Comparison of ENCODE assay signal across 12 cellular contexts in the genomic region with DNA sequence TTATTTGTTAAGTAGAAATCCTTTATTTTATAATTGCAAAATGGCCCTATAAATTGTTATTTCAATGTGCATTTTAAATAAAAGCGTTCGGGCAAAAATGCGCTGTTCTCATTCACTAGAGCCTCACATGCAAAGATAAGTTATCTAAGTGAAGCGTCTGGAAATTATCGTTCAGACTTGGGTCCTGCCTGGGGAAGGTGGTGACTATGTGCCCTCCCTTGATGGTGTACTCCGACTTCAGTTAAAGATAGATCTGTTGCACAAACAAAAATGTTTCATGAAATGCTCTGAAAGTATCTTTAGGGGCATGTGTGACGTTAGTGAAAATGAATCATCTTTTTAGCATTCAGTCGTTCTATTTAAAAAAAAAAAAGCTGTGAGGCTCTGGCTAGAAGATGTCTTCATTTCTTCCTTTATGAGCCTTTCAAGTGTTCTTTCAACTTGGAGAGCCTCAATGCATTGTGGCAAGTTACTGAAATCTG.
DNase-seq lines count a peak whose midpoint lies in the region; ATAC-seq and TF ChIP-seq lines count a peak whose summit lies in the region.
"Had no signal": no experiment of that assay in that cellular context is flagged by ENCODE, and none has a peak within 500 bp of the region (broad histone marks: within the 10 kb centered on the region; RNA-seq: fewer than 3 reads in every experiment).

No MANE protein-coding gene starts in this region.

- no peaks in the 10 kb centered on the region for H3K27me3 Mint-ChIP-seq in activated CD4-positive, alpha-beta T cell treated with anti-CD3 and anti-CD28 coated beads, Interleukin-2, amount 10 ng/mL, durations not matched to agents 24 days and 14 days
- H3K27me3 Mint-ChIP-seq in T-helper 17 cell, result no peaks in the 10 kb centered on the region
- no peaks in the 10 kb centered on the region for H3K27me3 Mint-ChIP-seq in stimulated activated naive B cell treated with anti-CD40 and anti-IgM and Interleukin-4, amounts not matched to agents 10 μg/mL and 1 μg/mL and 100 μg/mL, for 72 hours
- H3K27me3 Mint-ChIP-seq: activated naive CD4-positive, alpha-beta T cell treated with anti-CD3 and anti-CD28 coated beads, Interleukin-2, amount 10 ng/mL, durations not matched to agents 7 days and 5 days had no signal

- intact Hi-C loops in activated CD4-positive, alpha-beta T cell treated with anti-CD3 and anti-CD28 coated beads, Interleukin-2, amount 10 ng/mL, durations not matched to agents 24 days and 14 days (cut with micrococcal nuclease), result no loop called here

- no peak overlapping the region for H3K4me3 ChIP-seq in fibroblast of villous mesenchyme (ENCODE audit: low read depth, low read length)

- H3K4me3 Mint-ChIP-seq in activated CD4-positive, alpha-beta T cell treated with anti-CD3 and anti-CD28 coated beads, Interleukin-2, amount 10 ng/mL, durations not matched to agents 24 days and 14 days, result no peak overlapping the region
- no peak overlapping the region for H3K4me3 Mint-ChIP-seq in T-helper 17 cell
- no peak overlapping the region for H3K4me3 Mint-ChIP-seq in stimulated activated naive B cell treated with anti-CD40 and anti-IgM and Interleukin-4, amounts not matched to agents 10 μg/mL and 1 μg/mL and 100 μg/mL, for 72 hours
- H3K4me3 Mint-ChIP-seq: activated naive CD4-positive, alpha-beta T cell treated with anti-CD3 and anti-CD28 coated beads, Interleukin-2, amount 10 ng/mL, durations not matched to agents 7 days and 5 days had no signal

- DNase-seq in activated CD4-positive, alpha-beta T cell treated with anti-CD3 and anti-CD28 coated beads, Interleukin-2, amount 10 ng/mL, durations not matched to agents 24 days and 14 days, result no peak
- no peak for DNase-seq in activated CD4-positive, alpha-beta T cell treated with anti-CD3 and anti-CD28 coated beads, Interleukin-2, amount 50 U/mL, for 1 hour
- DNase-seq in T-helper 17 cell (no peak), fibroblast of villous mesenchyme (ENCODE audit: low read depth) (peak; percentile 95), GM13977 (ENCODE audit: low spot score) (no peak)
- DNase-seq in stimulated activated naive B cell treated with anti-CD40 and anti-IgM and Interleukin-4, amounts not matched to agents 10 μg/mL and 1 μg/mL and 100 μg/mL, for 72 hours, result no peak
- DNase-seq: activated naive CD4-positive, alpha-beta T cell treated with anti-CD3 and anti-CD28 coated beads, Interleukin-2, amount 10 ng/mL, durations not matched to agents 7 days and 5 days; GOT3; NCI-H2081 treated with DMSO at 0.1 percent for 48 hours; SW 1271 had no signal

- H3K4me1 Mint-ChIP-seq in activated CD4-positive, alpha-beta T cell treated with anti-CD3 and anti-CD28 coated beads, Interleukin-2, amount 10 ng/mL, durations not matched to agents 24 days and 14 days, result peaks cover 66% of the 10 kb centered on the region
- H3K4me1 Mint-ChIP-seq in T-helper 17 cell, result peaks cover 58% of the 10 kb centered on the region
- H3K4me1 Mint-ChIP-seq in stimulated activated naive B cell treated with anti-CD40 and anti-IgM and Interleukin-4, amounts not matched to agents 10 μg/mL and 1 μg/mL and 100 μg/mL, for 72 hours, result peaks cover 38 to 82% of the 10 kb centered on the region in 2 donors

- no peaks in the 10 kb centered on the region for H3K9me3 ChIP-seq in T-helper 17 cell (ENCODE audit: control insufficient read depth, low read length, poor library complexity, severe bottlenecking)

- peak overlapping the region; percentile 60 for H3K27ac Mint-ChIP-seq in activated CD4-positive, alpha-beta T cell treated with anti-CD3 and anti-CD28 coated beads, Interleukin-2, amount 10 ng/mL, durations not matched to agents 24 days and 14 days
- H3K27ac Mint-ChIP-seq in T-helper 17 cell, result peak overlapping the region; percentile 29
- H3K27ac Mint-ChIP-seq in stimulated activated naive B cell treated with anti-CD40 and anti-IgM and Interleukin-4, amounts not matched to agents 10 μg/mL and 1 μg/mL and 100 μg/mL, for 72 hours, result peak overlapping the region; percentile 78
- H3K27ac Mint-ChIP-seq: activated naive CD4-positive, alpha-beta T cell treated with anti-CD3 and anti-CD28 coated beads, Interleukin-2, amount 10 ng/mL, durations not matched to agents 7 days and 5 days had no signal

- H3K9me3 Mint-ChIP-seq in activated CD4-positive, alpha-beta T cell treated with anti-CD3 and anti-CD28 coated beads, Interleukin-2, amount 10 ng/mL, durations not matched to agents 24 days and 14 days, result peaks cover 3% of the 10 kb centered on the region
- peaks cover 0 to 5% of the 10 kb centered on the region in 2 donors for H3K9me3 Mint-ChIP-seq in stimulated activated naive B cell treated with anti-CD40 and anti-IgM and Interleukin-4, amounts not matched to agents 10 μg/mL and 1 μg/mL and 100 μg/mL, for 72 hours
- H3K9me3 Mint-ChIP-seq: activated naive CD4-positive, alpha-beta T cell treated with anti-CD3 and anti-CD28 coated beads, Interleukin-2, amount 10 ng/mL, durations not matched to agents 7 days and 5 days had no signal

- peaks cover 3% of the 10 kb centered on the region for H3K36me3 Mint-ChIP-seq in activated CD4-positive, alpha-beta T cell treated with anti-CD3 and anti-CD28 coated beads, Interleukin-2, amount 10 ng/mL, durations not matched to agents 24 days and 14 days (ENCODE audit: low read depth)
- peaks cover 6% of the 10 kb centered on the region for H3K36me3 Mint-ChIP-seq in T-helper 17 cell (ENCODE audit: low read depth)
- no peaks in the 10 kb centered on the region for H3K36me3 Mint-ChIP-seq in stimulated activated naive B cell treated with anti-CD40 and anti-IgM and Interleukin-4, amounts not matched to agents 10 μg/mL and 1 μg/mL and 100 μg/mL, for 72 hours
- H3K36me3 Mint-ChIP-seq: activated naive CD4-positive, alpha-beta T cell treated with anti-CD3 and anti-CD28 coated beads, Interleukin-2, amount 10 ng/mL, durations not matched to agents 7 days and 5 days had no signal

- in situ Hi-C loops in GM13977 (cut with MboI; ENCODE audit: low pct_unique_long_range_greater_than_20kb, low sequenced_read_pairs, unreplicated experiment), result no loop called here

- no peak for TF ChIP-seq CTCF in fibroblast of villous mesenchyme (IDR thresholded peaks at IDR 0.05; ENCODE audit: insufficient read depth, low read depth, low read length)
- no peak for TF ChIP-seq CTCF in GM13977 (IDR thresholded peaks at IDR 0.05; ENCODE audit: extremely low read depth, insufficient read depth, missing control alignments)

- ATAC-seq in T-helper 17 cell (no peak), HG03565 (IDR thresholded peaks at IDR 0.05; ENCODE audit: unreplicated experiment) (no peak), HG03460 (IDR thresholded peaks at IDR 0.05; ENCODE audit: unreplicated experiment) (no peak)
- ATAC-seq in stimulated activated naive B cell treated with anti-CD40 and anti-IgM and Interleukin-4, amounts not matched to agents 10 μg/mL and 1 μg/mL and 100 μg/mL, for 72 hours (replicated peaks), result peak; percentile 36 to 41

Comparison
In these comparisons a context has a peak if more than half of its experiments do, and no peak if none do; other contexts are left out.
1. ATAC-seq: peak in stimulated activated naive B cell treated with anti-CD40 and anti-IgM and Interleukin-4, amounts not matched to agents 10 μg/mL and 1 μg/mL and 100 μg/mL, for 72 hours (2 of 2); none in T-helper 17 cell (single experiment), HG03565 (single experiment) and HG03460 (single experiment).
2. Peak in every context shown above with its lines, with median percentiles within 50 percentile points of each other: H3K27ac Mint-ChIP-seq.